13 cellular contexts compared by ENCODE assay signal in the genomic region with DNA sequence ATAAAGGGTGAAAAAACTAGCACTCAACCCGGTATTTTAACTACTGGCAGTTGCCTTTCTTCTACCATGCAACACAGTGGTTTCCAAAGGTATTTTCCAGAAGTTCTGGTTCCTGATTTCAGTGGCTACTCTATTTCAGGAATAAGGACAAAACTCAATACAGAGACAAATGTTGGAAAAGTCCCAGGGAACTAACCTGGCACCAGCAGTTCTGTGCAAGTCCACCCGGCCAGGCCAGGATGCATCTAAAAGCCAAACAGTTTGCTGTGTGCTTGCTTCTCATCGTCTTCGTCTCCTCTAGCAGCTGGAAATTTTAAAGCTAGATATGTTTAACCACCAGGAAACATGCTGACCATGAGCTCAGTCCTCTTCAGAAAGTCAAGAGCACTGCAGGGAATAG. TPM values are rescaled to one million over a fixed set of nuclear protein-coding genes. Genes with fewer than 3 reads are reported as not detected.
DNase-seq lines count a peak whose midpoint lies in the region; ATAC-seq, FAIRE-seq and TF ChIP-seq lines count a peak whose summit lies in the region.
"Had no signal": no experiment of that assay in that cellular context is flagged by ENCODE, and none has a peak within 500 bp of the region (broad histone marks: within the 10 kb centered on the region; RNA-seq: fewer than 3 reads in every experiment).

No MANE protein-coding gene starts in this region.

- H3K27me3 Mint-ChIP-seq in stimulated activated naive CD8-positive, alpha-beta T cell treated with anti-CD3 and anti-CD28 coated beads, Interleukin-15, Interleukin-2, amounts not matched to agents 100 ng/mL and 50 ng/mL, for 24 hours = no peaks in the 10 kb centered on the region
- H3K27me3 Mint-ChIP-seq in naive B cell = no peaks in the 10 kb centered on the region

- no peak for FAIRE-seq in RCC 7860 (lab: Jason Lieb, UNC)

- peak overlapping the region; percentile 98 for H3K27ac Mint-ChIP-seq in stimulated activated naive CD8-positive, alpha-beta T cell treated with anti-CD3 and anti-CD28 coated beads, Interleukin-15, Interleukin-2, amounts not matched to agents 100 ng/mL and 50 ng/mL, for 24 hours
- H3K27ac Mint-ChIP-seq in naive B cell = peak overlapping the region; percentile 81 to 96 (median 90)

- H3K9me3 Mint-ChIP-seq in stimulated activated naive CD8-positive, alpha-beta T cell treated with anti-CD3 and anti-CD28 coated beads, Interleukin-15, Interleukin-2, amounts not matched to agents 100 ng/mL and 50 ng/mL, for 24 hours = no peaks in the 10 kb centered on the region
- peaks cover 0 to 1% (median 0%) of the 10 kb centered on the region in 7 donors for H3K9me3 Mint-ChIP-seq in naive B cell
- H3K9me3 Mint-ChIP-seq: nephron progenitor cell had no signal

- no peak for TF ChIP-seq CTCF in dorsolateral prefrontal cortex (IDR thresholded peaks at IDR 0.05 in 54 of 56, conservative IDR thresholded peaks at IDR 0.05 in 2 of 56; ENCODE audit: low read depth in 1 of 56, partially characterized antibody in 56 of 56)

- peaks cover 38% of the 10 kb centered on the region for H3K36me3 Mint-ChIP-seq in stimulated activated naive CD8-positive, alpha-beta T cell treated with anti-CD3 and anti-CD28 coated beads, Interleukin-15, Interleukin-2, amounts not matched to agents 100 ng/mL and 50 ng/mL, for 24 hours (ENCODE audit: low read depth)
- peaks cover 0 to 8% of the 10 kb centered on the region in 2 donors for H3K36me3 Mint-ChIP-seq in naive B cell

- peak overlapping the region; percentile 84 for H3K4me3 Mint-ChIP-seq in stimulated activated naive CD8-positive, alpha-beta T cell treated with anti-CD3 and anti-CD28 coated beads, Interleukin-15, Interleukin-2, amounts not matched to agents 100 ng/mL and 50 ng/mL, for 24 hours
- peak overlapping the region in 7 of 8 donors; percentile 62 to 92 (median 85) for H3K4me3 Mint-ChIP-seq in naive B cell

- no peak overlapping the region for H3K4me3 ChIP-seq in dorsolateral prefrontal cortex

- DNase-seq in stimulated activated naive CD8-positive, alpha-beta T cell treated with anti-CD3 and anti-CD28 coated beads, Interleukin-15, Interleukin-2, amounts not matched to agents 100 U/mL and 50 U/mL, for 24 hours = no peak
- DNase-seq in dorsolateral prefrontal cortex (no peak), naive B cell (no peak), RCC 7860 (ENCODE audit: low spot score) (no peak), posterior vena cava (ENCODE audit: low spot score) (no peak)
- DNase-seq: amniotic stem cell, GF-D8, HCEC 1CT, NCI-H345, nephron progenitor cell had no signal

- intact Hi-C loops in dorsolateral prefrontal cortex (cut with DNase I) = no loop called here
- intact Hi-C loops in posterior vena cava (cut with DNase I) = no loop called here

- no peak for ATAC-seq in stimulated activated naive CD8-positive, alpha-beta T cell treated with anti-CD3 and anti-CD28 coated beads, Interleukin-15, Interleukin-2, amounts not matched to agents 100 U/mL and 50 U/mL, for 24 hours
- ATAC-seq in naive B cell (ENCODE audit: low read depth in 2 of 2) (no peak), GM18909 (IDR thresholded peaks at IDR 0.05; ENCODE audit: poor library complexity, unreplicated experiment) (no peak), HG02588 (IDR thresholded peaks at IDR 0.05; ENCODE audit: unreplicated experiment) (no peak)

- H3K27me3 ChIP-seq in dorsolateral prefrontal cortex = no peaks in the 10 kb centered on the region

- H3K27ac ChIP-seq in dorsolateral prefrontal cortex = peak overlapping the region in 35 of 59 donors; percentile 3 to 72 (median 34)

- H3K4me1 Mint-ChIP-seq in stimulated activated naive CD8-positive, alpha-beta T cell treated with anti-CD3 and anti-CD28 coated beads, Interleukin-15, Interleukin-2, amounts not matched to agents 100 ng/mL and 50 ng/mL, for 24 hours (ENCODE audit: low read depth) = peaks cover 100% of the 10 kb centered on the region
- H3K4me1 Mint-ChIP-seq in naive B cell = peaks cover 66 to 96% (median 82%) of the 10 kb centered on the region in 3 donors

RNA-seq across cellular contexts. Expression of gene FOXO1, which starts 52.5 kb away (rescaled TPM):
- total RNA-seq in dorsolateral prefrontal cortex = 10 to 100 TPM in 118 of 120 experiments, 1 to 10 TPM in 2; 9.8 to 31.6 (median 16.3) TPM
- 100 to 1,000 TPM in 5 of 6 donors, 10 to 100 TPM in 1; 70.3 to 174 (median 117) TPM for polyA plus RNA-seq in naive B cell (ENCODE audit: low read depth in 6 of 6)
- total RNA-seq in posterior vena cava = 10 to 100 TPM; 34.4 to 42.5 TPM
